ENCODE assay signal across 9 cellular contexts in the genomic region with DNA sequence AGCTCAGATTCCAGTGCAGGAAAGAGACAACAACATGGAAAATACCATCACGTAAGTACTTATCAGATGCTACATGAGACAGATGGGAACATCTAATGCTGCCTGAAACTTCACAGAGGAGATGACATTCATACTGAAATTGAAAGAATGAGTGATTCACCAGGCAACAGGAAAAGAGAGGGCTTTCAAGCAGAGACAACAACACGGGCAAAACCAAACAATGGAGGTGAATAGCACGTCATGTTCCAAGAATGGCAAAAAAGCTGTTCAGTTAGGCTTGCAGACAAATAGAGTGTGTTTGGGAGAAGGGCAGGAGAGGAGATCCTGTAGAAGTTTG. TPM values are rescaled to one million over a fixed set of nuclear protein-coding genes. Genes with fewer than 3 reads are reported as not detected.
DNase-seq lines count a peak whose midpoint lies in the region; ATAC-seq and TF ChIP-seq lines count a peak whose summit lies in the region.
"Had no signal": no experiment of that assay in that cellular context is flagged by ENCODE, and none has a peak within 500 bp of the region (broad histone marks: within the 10 kb centered on the region; RNA-seq: fewer than 3 reads in every experiment).

No MANE protein-coding gene starts in this region.

- peaks cover 4 to 15% of the 10 kb centered on the region in 2 donors for H3K36me3 Mint-ChIP-seq in activated naive CD4-positive, alpha-beta T cell treated with anti-CD3 and anti-CD28 coated beads, Interleukin-2, amount 50 U/mL, for 72 hours
- H3K36me3 Mint-ChIP-seq in mesothelial cell of epicardium, result no peaks in the 10 kb centered on the region

- H3K4me3 Mint-ChIP-seq in mesothelial cell of epicardium, result no peak overlapping the region

- peak; percentile 48 for DNase-seq in stimulated activated CD4-positive, alpha-beta T cell treated with anti-CD3 and anti-CD28 coated beads, Interleukin-15, amount 100 ng/mL, for 24 hours
- no peak for DNase-seq in stimulated activated CD4-positive, alpha-beta T cell treated with anti-CD3 and anti-CD28 coated beads, Interleukin-4, amount 100 ng/mL, for 1 hour
- peak in 1 of 2 donors; percentile 52 for DNase-seq in activated naive CD4-positive, alpha-beta T cell treated with anti-CD3 and anti-CD28 coated beads, Interleukin-2, amount 50 U/mL, for 72 hours (ENCODE audit: low spot score in 2 of 2)
- DNase-seq in mesothelial cell of epicardium (ENCODE audit: low spot score in 2 of 2, unreplicated experiment in 2 of 2) (no peak), right atrium auricular region (ENCODE audit: low spot score) (no peak), KG1 (lab: John Stamatoyannopoulos, UW) (no peak), NCI-H1092 (lab: John Stamatoyannopoulos, UW) (no peak)

- H3K27ac Mint-ChIP-seq in activated naive CD4-positive, alpha-beta T cell treated with anti-CD3 and anti-CD28 coated beads, Interleukin-2, amount 50 U/mL, for 72 hours, result peak overlapping the region; percentile 76 to 84
- H3K27ac Mint-ChIP-seq in mesothelial cell of epicardium, result no peak overlapping the region

- H3K27me3 Mint-ChIP-seq in mesothelial cell of epicardium (ENCODE audit: low read depth), result no peaks in the 10 kb centered on the region

- H3K36me3 ChIP-seq in right atrium auricular region, result no peaks in the 10 kb centered on the region

- no peak for TF ChIP-seq CTCF in mesothelial cell of epicardium (IDR thresholded peaks at IDR 0.05; ENCODE audit: unreplicated experiment)
- TF ChIP-seq CTCF in right atrium auricular region (IDR thresholded peaks at IDR 0.05), result no peak

- H3K4me1 ChIP-seq in right atrium auricular region, result no peaks in the 10 kb centered on the region

- H3K27ac ChIP-seq in right atrium auricular region, result no peak overlapping the region
- H3K27ac ChIP-seq: SK-N-MC had no signal

- ATAC-seq in HG03135 (IDR thresholded peaks at IDR 0.05; ENCODE audit: unreplicated experiment), result peak; percentile 87
- ATAC-seq in activated naive CD4-positive, alpha-beta T cell treated with anti-CD3 and anti-CD28 coated beads, Interleukin-2, amount 50 U/mL, for 72 hours, result peak; percentile 96 to 98

- H3K27me3 ChIP-seq in right atrium auricular region, result no peaks in the 10 kb centered on the region

- no peak overlapping the region for H3K4me3 ChIP-seq in right atrium auricular region
- H3K4me3 ChIP-seq: SK-N-MC had no signal

- H3K9me3 ChIP-seq in right atrium auricular region, result no peaks in the 10 kb centered on the region

- H3K9me3 Mint-ChIP-seq in activated naive CD4-positive, alpha-beta T cell treated with anti-CD3 and anti-CD28 coated beads, Interleukin-2, amount 50 U/mL, for 72 hours, result no peaks in the 10 kb centered on the region
- H3K9me3 Mint-ChIP-seq in mesothelial cell of epicardium, result no peaks in the 10 kb centered on the region

- H3K4me1 Mint-ChIP-seq in mesothelial cell of epicardium, result no peaks in the 10 kb centered on the region

RNA-seq across cellular contexts. Expression of gene GTF2H5, which starts 39.3 kb away (rescaled TPM):
- total RNA-seq in activated naive CD4-positive, alpha-beta T cell treated with anti-CD3 and anti-CD28 coated beads, Interleukin-2, amount 50 U/mL, for 72 hours, result 10 to 100 TPM; 11.8 to 24.2 TPM
- total RNA-seq in mesothelial cell of epicardium (25.7 to 28.8 TPM (median 26.1 TPM) in 3 replicates), right atrium auricular region (1 to 10 TPM; 3.1 to 4.4 TPM)

RNA-seq across cellular contexts. Expression of gene SERAC1, which starts 39.4 kb away (rescaled TPM):
- 1 to 10 TPM; 3.6 to 7.1 TPM for total RNA-seq in activated naive CD4-positive, alpha-beta T cell treated with anti-CD3 and anti-CD28 coated beads, Interleukin-2, amount 50 U/mL, for 72 hours
- 9.8 to 10.4 TPM (median 9.8 TPM) in 3 replicates for total RNA-seq in mesothelial cell of epicardium
- total RNA-seq in right atrium auricular region, result 1 to 10 TPM; 5.0 to 5.8 TPM
